ENCODE assay signal across 23 cellular contexts in genomic region chr10:76559889-76560215, GRCh38.
A peak's percentile ranks its signal among the peaks of the same experiment; 100 is the strongest.
DNase-seq lines count a peak whose midpoint lies in the region; ATAC-seq and TF ChIP-seq lines count a peak whose summit lies in the region.
"Had no signal": no experiment of that assay in that cellular context is flagged by ENCODE, and none has a peak within 500 bp of the region (broad histone marks: within the 10 kb centered on the region; RNA-seq: fewer than 3 reads in every experiment).

No MANE protein-coding gene starts in this region.

- POLR2A ChIA-PET in MCF 10A (lab: Yijun Ruan, JAX), result interaction anchor here (0.9 kb wide), 1 partner anchor 24 kb away, joined by 5 read pairs; no protein-coding TSS in a partner anchor

- BruUV-seq in MCF 10A (replicated peaks; lab: Mats Ljungman, UMichigan), result no TSS peak

- TF ChIP-seq POLR2A in breast epithelium (IDR thresholded peaks at IDR 0.05), result no peak

- H3K9me3 Mint-ChIP-seq in MCF 10A (ENCODE audit: unreplicated experiment), result no peaks in the 10 kb centered on the region
- no peaks in the 10 kb centered on the region for H3K9me3 Mint-ChIP-seq in chondrocyte (ENCODE audit: low read depth)
- H3K9me3 Mint-ChIP-seq: activated naive CD8-positive, alpha-beta T cell treated with anti-CD3 and anti-CD28 coated beads for 36 hours; IgD-negative memory B cell; stimulated activated naive B cell treated with anti-CD40 and anti-IgM and Interleukin-4, amounts not matched to agents 10 μg/mL and 1 μg/mL and 100 μg/mL, for 72 hours had no signal

- H3K4me3 ChIP-seq in breast epithelium (no peak overlapping the region), muscle layer of colon (ENCODE audit: low read depth in 1 of 2, low read length in 2 of 2) (no peak overlapping the region), upper lobe of right lung (no peak overlapping the region), HAP-1 (no peak overlapping the region)
- H3K4me3 ChIP-seq: BLaER1 treated with 17β-estradiol and CSF1 and Interleukin-3, amounts not matched to agents 10 nM and 100 nM; left ventricle myocardium inferior; right atrium auricular region; tibial nerve had no signal

- peaks cover 20% of the 10 kb centered on the region for H3K4me1 Mint-ChIP-seq in MCF 10A (ENCODE audit: insufficient read depth, unreplicated experiment)
- H3K4me1 Mint-ChIP-seq in chondrocyte (ENCODE audit: low read depth), result peaks cover 40% of the 10 kb centered on the region
- H3K4me1 Mint-ChIP-seq: activated naive CD8-positive, alpha-beta T cell treated with anti-CD3 and anti-CD28 coated beads for 36 hours; IgD-negative memory B cell; stimulated activated naive B cell treated with anti-CD40 and anti-IgM and Interleukin-4, amounts not matched to agents 10 μg/mL and 1 μg/mL and 100 μg/mL, for 72 hours had no signal

- H3K9me3 ChIP-seq in breast epithelium, result no peaks in the 10 kb centered on the region
- H3K9me3 ChIP-seq in muscle layer of colon (ENCODE audit: low read length), result no peaks in the 10 kb centered on the region
- no peaks in the 10 kb centered on the region for H3K9me3 ChIP-seq in upper lobe of right lung
- no peaks in the 10 kb centered on the region for H3K9me3 ChIP-seq in HAP-1
- H3K9me3 ChIP-seq: BLaER1 treated with 17β-estradiol and CSF1 and Interleukin-3, amounts not matched to agents 10 nM and 100 nM; left ventricle myocardium inferior; right atrium auricular region; tibial nerve had no signal

- CTCF ChIA-PET in MCF 10A (lab: Yijun Ruan, JAX), result interaction anchor here (0.6 kb wide), 1 partner anchor 459 kb away, joined by 3 read pairs; no protein-coding TSS in a partner anchor

- in situ Hi-C loops in HAP-1 (cut with MboI; ENCODE audit: low sequenced_read_pairs), result loop anchor here (25.0 kb wide), 1 partner anchor 552 kb away; no protein-coding TSS in a partner anchor

- H3K36me3 ChIP-seq in breast epithelium (no peaks in the 10 kb centered on the region), muscle layer of colon (ENCODE audit: insufficient read depth, low read length) (no peaks in the 10 kb centered on the region), upper lobe of right lung (no peaks in the 10 kb centered on the region), HAP-1 (replicated peaks) (no peaks in the 10 kb centered on the region)
- H3K36me3 ChIP-seq: BLaER1 treated with 17β-estradiol and CSF1 and Interleukin-3, amounts not matched to agents 10 nM and 100 nM; left ventricle myocardium inferior; right atrium auricular region; tibial nerve had no signal

- H3K27me3 Mint-ChIP-seq in MCF 10A (ENCODE audit: insufficient read depth, unreplicated experiment), result no peaks in the 10 kb centered on the region
- H3K27me3 Mint-ChIP-seq in chondrocyte (ENCODE audit: low read depth), result no peaks in the 10 kb centered on the region
- H3K27me3 Mint-ChIP-seq: activated naive CD8-positive, alpha-beta T cell treated with anti-CD3 and anti-CD28 coated beads for 36 hours; stimulated activated naive B cell treated with anti-CD40 and anti-IgM and Interleukin-4, amounts not matched to agents 10 μg/mL and 1 μg/mL and 100 μg/mL, for 72 hours had no signal

- no peak for TF ChIP-seq CTCF in MCF 10A (IDR thresholded peaks at IDR 0.05; ENCODE audit: unreplicated experiment)
- TF ChIP-seq CTCF in breast epithelium (IDR thresholded peaks at IDR 0.05), result no peak
- TF ChIP-seq CTCF in chondrocyte (IDR thresholded peaks at IDR 0.05), result no peak
- no peak for TF ChIP-seq CTCF in upper lobe of right lung (IDR thresholded peaks at IDR 0.05)

- no peaks in the 10 kb centered on the region for H3K27me3 ChIP-seq in breast epithelium
- no peaks in the 10 kb centered on the region for H3K27me3 ChIP-seq in muscle layer of colon (ENCODE audit: control insufficient read depth in 1 of 2, insufficient read depth in 2 of 2, low read length in 2 of 2)
- no peaks in the 10 kb centered on the region for H3K27me3 ChIP-seq in upper lobe of right lung
- no peaks in the 10 kb centered on the region for H3K27me3 ChIP-seq in HAP-1 (ENCODE audit: low read depth)
- H3K27me3 ChIP-seq: BLaER1 treated with 17β-estradiol and CSF1 and Interleukin-3, amounts not matched to agents 10 nM and 100 nM; right atrium auricular region; tibial nerve had no signal

- H3K9ac ChIP-seq in muscle layer of colon (ENCODE audit: low read length), result no peak overlapping the region
- H3K9ac ChIP-seq: BLaER1 treated with 17β-estradiol and CSF1 and Interleukin-3, amounts not matched to agents 10 nM and 100 nM had no signal

- H3K4me1 ChIP-seq in breast epithelium, result no peaks in the 10 kb centered on the region
- peaks cover 37% of the 10 kb centered on the region for H3K4me1 ChIP-seq in muscle layer of colon (ENCODE audit: insufficient read depth, low read length)
- peaks cover 24% of the 10 kb centered on the region for H3K4me1 ChIP-seq in upper lobe of right lung
- H3K4me1 ChIP-seq in HAP-1, result no peaks in the 10 kb centered on the region

- H3K4me3 Mint-ChIP-seq in MCF 10A (ENCODE audit: unreplicated experiment), result no peak overlapping the region
- H3K4me3 Mint-ChIP-seq in chondrocyte (ENCODE audit: unreplicated experiment), result no peak overlapping the region
- H3K4me3 Mint-ChIP-seq: activated naive CD8-positive, alpha-beta T cell treated with anti-CD3 and anti-CD28 coated beads for 36 hours; IgD-negative memory B cell; stimulated activated naive B cell treated with anti-CD40 and anti-IgM and Interleukin-4, amounts not matched to agents 10 μg/mL and 1 μg/mL and 100 μg/mL, for 72 hours had no signal

- intact Hi-C loops in MCF 10A (cut with micrococcal nuclease), result no loop called here
- intact Hi-C loops in breast epithelium (cut with DNase I; ENCODE audit: low total_unique reads), result no loop called here
- intact Hi-C loops in upper lobe of right lung (cut with DNase I), result no loop called here

- H3K36me3 Mint-ChIP-seq in MCF 10A (ENCODE audit: insufficient read depth, unreplicated experiment) (no peaks in the 10 kb centered on the region), chondrocyte (ENCODE audit: low read depth) (no peaks in the 10 kb centered on the region)
- H3K36me3 Mint-ChIP-seq: activated naive CD8-positive, alpha-beta T cell treated with anti-CD3 and anti-CD28 coated beads for 36 hours; IgD-negative memory B cell; stimulated activated naive B cell treated with anti-CD40 and anti-IgM and Interleukin-4, amounts not matched to agents 10 μg/mL and 1 μg/mL and 100 μg/mL, for 72 hours had no signal

- no peak for ATAC-seq in upper lobe of right lung
- no peak for ATAC-seq in HG03135 (IDR thresholded peaks at IDR 0.05; ENCODE audit: unreplicated experiment)
- ATAC-seq: HCT116; stimulated activated naive B cell treated with anti-CD40 and anti-IgM and Interleukin-4, amounts not matched to agents 10 μg/mL and 1 μg/mL and 100 μg/mL, for 72 hours had no signal

- H3K27ac ChIP-seq in breast epithelium, result no peak overlapping the region
- peak overlapping the region; percentile 50 for H3K27ac ChIP-seq in muscle layer of colon (ENCODE audit: low read depth, low read length)
- peak overlapping the region; percentile 58 for H3K27ac ChIP-seq in upper lobe of right lung
- H3K27ac ChIP-seq: BLaER1 treated with 17β-estradiol and CSF1 and Interleukin-3, amounts not matched to agents 10 nM and 100 nM; HL-60; left ventricle myocardium inferior; right atrium auricular region had no signal

- H3K27ac Mint-ChIP-seq in MCF 10A (ENCODE audit: low read depth, unreplicated experiment) (peak overlapping the region; percentile 47), chondrocyte (ENCODE audit: unreplicated experiment) (peak overlapping the region; percentile 75)
- H3K27ac Mint-ChIP-seq: activated naive CD8-positive, alpha-beta T cell treated with anti-CD3 and anti-CD28 coated beads for 36 hours; IgD-negative memory B cell; stimulated activated naive B cell treated with anti-CD40 and anti-IgM and Interleukin-4, amounts not matched to agents 10 μg/mL and 1 μg/mL and 100 μg/mL, for 72 hours had no signal

- no peak for DNase-seq in MCF 10A (ENCODE audit: unreplicated experiment)
- DNase-seq in breast epithelium (ENCODE audit: low spot score in 2 of 2), result no peak
- DNase-seq in chondrocyte (ENCODE audit: low spot score), result no peak
- DNase-seq in upper lobe of right lung, result no peak
- DNase-seq in NCI-H69 (lab: John Stamatoyannopoulos, UW), result no peak
- no peak for DNase-seq in HAP-1 (ENCODE audit: low spot score in 2 of 2)
- DNase-seq: 8988T; activated CD4-positive, alpha-beta T cell treated with anti-CD3 and anti-CD28 coated beads for 1 hour; activated naive CD8-positive, alpha-beta T cell treated with anti-CD3 and anti-CD28 coated beads for 36 hours; erythroblast; left ventricle myocardium inferior; NCI-H187; NCI-H345; NK-92 treated with Interleukin-12 subunit alpha and Interleukin-12 subunit beta, amount 100 ng/mL, for 24 hours; stimulated activated naive B cell treated with anti-CD40 and anti-IgM and Interleukin-4, amounts not matched to agents 10 μg/mL and 1 μg/mL and 100 μg/mL, for 72 hours had no signal

Comparison
In these comparisons a context has a peak if more than half of its experiments do, and no peak if none do; other contexts are left out.
1. H3K27ac ChIP-seq: peak in muscle layer of colon (single experiment) and upper lobe of right lung (single experiment); none in breast epithelium (0 of 2).